ENCODE assay signal across 8 cellular contexts in genomic region chr2:173962583-173963110, GRCh38. TPM values are rescaled to one million over a fixed set of nuclear protein-coding genes. Genes with fewer than 3 reads are reported as not detected.
DNase-seq lines count a peak whose midpoint lies in the region; ATAC-seq and TF ChIP-seq lines count a peak whose summit lies in the region.

No MANE protein-coding gene starts in this region.

- H3K9me2 ChIP-seq in GM23248 (ENCODE audit: insufficient read depth) (no peaks in the 10 kb centered on the region), OCI-LY7 (ENCODE audit: insufficient read depth, low read length) (no peaks in the 10 kb centered on the region)

- no peak for DNase-seq in GM23248
- DNase-seq in OCI-LY7 (ENCODE audit: low spot score), result peak; percentile 29
- no peak for DNase-seq in epithelial cell of prostate (ENCODE audit: low read depth, low spot score)
- no peak for DNase-seq in prostate gland (ENCODE audit: low spot score)
- no peak for DNase-seq in head of caudate nucleus
- no peak for DNase-seq in HuH-7 (ENCODE audit: low spot score)
- DNase-seq in G401 (ENCODE audit: low spot score), result no peak

- TSS peak; percentile 58 for BruUV-seq in OCI-LY7 (replicated peaks; lab: Mats Ljungman, UMichigan)

- H3K4me3 ChIP-seq in GM23248 (peak overlapping the region; percentile 88), OCI-LY7 (ENCODE audit: low read depth, low read length, poor library complexity, severe bottlenecking) (peak overlapping the region; percentile 100), prostate gland (peak overlapping the region; percentile 99 to 100)

- peaks cover 9% of the 10 kb centered on the region; the same call in 1 of the 2 replicates for H4K20me1 ChIP-seq in GM23248 (ENCODE audit: insufficient read depth)
- H4K20me1 ChIP-seq in OCI-LY7 (ENCODE audit: insufficient read depth, low read length), result peaks cover 27% of the 10 kb centered on the region

- H3K79me2 ChIP-seq in GM23248 (ENCODE audit: insufficient read depth) (peaks cover 70% of the 10 kb centered on the region), OCI-LY7 (ENCODE audit: insufficient read depth, low read depth, low read length) (peaks cover 67% of the 10 kb centered on the region)

- no peak for TF ChIP-seq POLR2A in prostate gland (IDR thresholded peaks at IDR 0.05)

- H3K27me3 ChIP-seq in GM23248 (replicated peaks; ENCODE audit: insufficient read depth), result no peaks in the 10 kb centered on the region
- no peaks in the 10 kb centered on the region for H3K27me3 ChIP-seq in prostate gland (replicated peaks; ENCODE audit: insufficient read depth)

- H3F3A ChIP-seq in GM23248 (ENCODE audit: insufficient read depth), result peaks cover 39% of the 10 kb centered on the region

- H3K36me3 ChIP-seq in GM23248 (ENCODE audit: low read depth) (peaks cover 11% of the 10 kb centered on the region; the same call in 1 of the 2 replicates), OCI-LY7 (ENCODE audit: insufficient read depth, low read length) (peaks cover 62% of the 10 kb centered on the region), prostate gland (no peaks in the 10 kb centered on the region)

- H3K4me2 ChIP-seq in GM23248 (ENCODE audit: unreplicated experiment), result peak overlapping the region; percentile 96
- peak overlapping the region; percentile 69 for H3K4me2 ChIP-seq in OCI-LY7 (ENCODE audit: low read length)

- intact Hi-C loops in OCI-LY7 (cut with micrococcal nuclease; ENCODE audit: unreplicated experiment), result loop anchor here (2.0 to 10.0 kb wide), 5 partner anchors 64 to 635 kb away; partner anchors contain the start of genes OLA1 and WIPF1
- intact Hi-C loops in prostate gland (cut with DNase I), result no loop called here
- intact Hi-C loops in head of caudate nucleus (cut with DNase I), result loop anchor here (5.0 kb wide), 1 partner anchor 365 kb away; no protein-coding TSS in a partner anchor

- CTCF ChIA-PET in OCI-LY7 (lab: Charles Lee; ENCODE audit: unreplicated experiment), result no interaction called here

- H3K9ac ChIP-seq in GM23248, result peak overlapping the region; percentile 99

- H3K9me3 ChIP-seq in GM23248 (ENCODE audit: low read depth), result no peaks in the 10 kb centered on the region
- peaks cover 15% of the 10 kb centered on the region for H3K9me3 ChIP-seq in OCI-LY7 (ENCODE audit: low read length)
- H3K9me3 ChIP-seq in prostate gland, result no peaks in the 10 kb centered on the region

- H2AFZ ChIP-seq in GM23248 (no peak overlapping the region), OCI-LY7 (ENCODE audit: low read length) (no peak overlapping the region)

- H3K27ac ChIP-seq in GM23248, result peak overlapping the region; percentile 93
- peak overlapping the region; percentile 97 for H3K27ac ChIP-seq in OCI-LY7 (ENCODE audit: low read depth, low read length, poor library complexity, severe bottlenecking)
- H3K27ac ChIP-seq in epithelial cell of prostate, result peak overlapping the region; percentile 99
- H3K27ac ChIP-seq in prostate gland, result peak overlapping the region; percentile 100

- TF ChIP-seq CTCF in OCI-LY7 (conservative IDR thresholded peaks at IDR 0.05; ENCODE audit: low read length) (no peak), prostate gland (IDR thresholded peaks at IDR 0.05) (no peak)

- in situ Hi-C loops in GM23248 (cut with MboI), result no loop called here
- in situ Hi-C loops in G401 (cut with HindIII; ENCODE audit: low sequenced_read_pairs), result no loop called here

- ATAC-seq in HG03175 (IDR thresholded peaks at IDR 0.05; ENCODE audit: unreplicated experiment), result no peak

- POLR2A ChIA-PET in OCI-LY7 (lab: Charles Lee), result interaction anchor here (0.6 to 2.4 kb wide), 11 partner anchors 11 to 609 kb away, joined by 3 to 7 read pairs (median 4); no protein-coding TSS in a partner anchor

- WGBS in GM23248 (ENCODE audit: low coverage in 1 of 2, low lambda C conversion rate in 2 of 2, missing lambda C conversion rate in 2 of 2), 2 experiments, result 3% methylated on average over 4 of the region's 4 CpGs
- 19% methylated on average over 4 of the region's 4 CpGs for WGBS in prostate gland

- H3K4me1 ChIP-seq in GM23248 (ENCODE audit: insufficient read depth) (peaks cover 30% of the 10 kb centered on the region), OCI-LY7 (ENCODE audit: insufficient read depth, low read length, poor library complexity, severe bottlenecking) (peaks cover 51% of the 10 kb centered on the region), prostate gland (replicated peaks) (peaks cover 5% of the 10 kb centered on the region)

RNA-seq across cellular contexts. Expression of gene SP3, which starts 2.5 kb away (rescaled TPM):
- total RNA-seq in GM23248 (2014; rRNA removed; shearing (Covaris generic)), result 78.8 and 88.5 TPM in 2 replicates
- 24.7 and 27.7 TPM in 2 replicates for polyA plus RNA-seq in GM23248 (2016; fragmentation: Nextera tagmentation; extraction: Ambion mirVana)
- total RNA-seq in OCI-LY7 (2014; rRNA removed; shearing (Covaris generic)), result 129 and 150 TPM in 2 replicates
- 115 and 127 TPM in 2 replicates for total RNA-seq in OCI-LY7 (2022)
- 100 to 1,000 TPM; 145 to 166 TPM for total RNA-seq in prostate gland
- 88.2 and 108 TPM in 2 replicates for total RNA-seq in G401 (2014; rRNA removed; shearing (Covaris generic))
